ENCODE assay signal across 1 cellular context in the genomic region with DNA sequence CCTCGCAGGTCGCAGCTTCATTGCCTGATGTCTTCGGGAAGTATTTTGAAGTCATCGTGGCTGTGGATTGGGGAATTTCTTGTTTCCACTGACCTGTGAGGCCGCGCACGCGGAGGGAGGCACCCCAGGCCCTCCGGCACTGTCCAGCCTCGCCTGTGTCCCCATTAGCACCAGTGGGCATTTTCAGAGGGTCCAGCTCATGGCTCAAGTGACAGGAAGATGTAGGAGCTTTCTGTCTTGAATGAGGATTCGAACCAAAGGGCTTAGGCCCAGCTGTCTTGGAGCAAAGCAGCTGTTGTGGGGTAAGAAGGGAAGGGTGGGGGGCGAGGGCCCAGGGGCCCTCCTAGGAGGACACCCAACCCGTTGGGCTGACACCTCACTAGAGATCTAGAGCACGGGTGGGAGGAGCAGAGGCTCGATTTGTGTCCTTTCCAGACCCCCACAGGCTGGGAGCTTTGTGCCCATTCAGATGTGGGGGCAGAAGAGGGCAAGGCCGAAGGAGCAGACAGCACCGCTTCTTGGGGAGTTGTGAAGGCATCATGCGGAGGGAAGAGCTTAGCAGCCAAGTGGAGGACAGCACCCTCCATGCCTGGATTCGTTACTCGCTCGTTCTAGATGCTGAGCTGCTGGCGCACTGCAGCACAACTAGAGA.
TF ChIP-seq lines count a peak whose summit lies in the region.

No MANE protein-coding gene starts in this region.

TF ChIP-seq in HepG2, 621 proteins besides CTCF, POLR2A, EP300 and RAD21 (continued from another document):
- TF ChIP-seq, protein P1, sequence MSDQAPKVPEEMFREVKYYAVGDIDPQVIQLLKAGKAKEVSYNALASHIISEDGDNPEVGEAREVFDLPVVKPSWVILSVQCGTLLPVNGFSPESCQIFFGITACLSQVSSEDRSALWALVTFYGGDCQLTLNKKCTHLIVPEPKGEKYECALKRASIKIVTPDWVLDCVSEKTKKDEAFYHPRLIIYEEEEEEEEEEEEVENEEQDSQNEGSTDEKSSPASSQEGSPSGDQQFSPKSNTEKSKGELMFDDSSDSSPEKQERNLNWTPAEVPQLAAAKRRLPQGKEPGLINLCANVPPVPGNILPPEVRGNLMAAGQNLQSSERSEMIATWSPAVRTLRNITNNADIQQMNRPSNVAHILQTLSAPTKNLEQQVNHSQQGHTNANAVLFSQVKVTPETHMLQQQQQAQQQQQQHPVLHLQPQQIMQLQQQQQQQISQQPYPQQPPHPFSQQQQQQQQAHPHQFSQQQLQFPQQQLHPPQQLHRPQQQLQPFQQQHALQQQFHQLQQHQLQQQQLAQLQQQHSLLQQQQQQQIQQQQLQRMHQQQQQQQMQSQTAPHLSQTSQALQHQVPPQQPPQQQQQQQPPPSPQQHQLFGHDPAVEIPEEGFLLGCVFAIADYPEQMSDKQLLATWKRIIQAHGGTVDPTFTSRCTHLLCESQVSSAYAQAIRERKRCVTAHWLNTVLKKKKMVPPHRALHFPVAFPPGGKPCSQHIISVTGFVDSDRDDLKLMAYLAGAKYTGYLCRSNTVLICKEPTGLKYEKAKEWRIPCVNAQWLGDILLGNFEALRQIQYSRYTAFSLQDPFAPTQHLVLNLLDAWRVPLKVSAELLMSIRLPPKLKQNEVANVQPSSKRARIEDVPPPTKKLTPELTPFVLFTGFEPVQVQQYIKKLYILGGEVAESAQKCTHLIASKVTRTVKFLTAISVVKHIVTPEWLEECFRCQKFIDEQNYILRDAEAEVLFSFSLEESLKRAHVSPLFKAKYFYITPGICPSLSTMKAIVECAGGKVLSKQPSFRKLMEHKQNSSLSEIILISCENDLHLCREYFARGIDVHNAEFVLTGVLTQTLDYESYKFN (CRISPR knock-in tag; conservative IDR thresholded peaks at IDR 0.05), result no peak
- TF ChIP-seq ZBTB38 (CRISPR knock-in tag; IDR thresholded peaks at IDR 0.05), result 0 out of 2 replicates have a peak, but pooled peaks have one; percentile 51
- no peak for TF ChIP-seq ETV6 (CRISPR knock-in tag; conservative IDR thresholded peaks at IDR 0.05)
- TF ChIP-seq BCL6 (CRISPR knock-in tag; IDR thresholded peaks at IDR 0.05), result no peak
- TF ChIP-seq TMF1 (CRISPR knock-in tag; IDR thresholded peaks at IDR 0.05; ENCODE audit: low read depth), result no peak
- no peak for TF ChIP-seq SIX4 (CRISPR knock-in tag; IDR thresholded peaks at IDR 0.05)
